In genomic region chr19:46115396-46116109, GRCh38 we compare ENCODE assay signal across 9 cellular contexts. TPM values are rescaled to one million over a fixed set of nuclear protein-coding genes. Genes with fewer than 3 reads are reported as not detected.
DNase-seq lines count a peak whose midpoint lies in the region; ATAC-seq and TF ChIP-seq lines count a peak whose summit lies in the region.
"Had no signal": no experiment of that assay in that cellular context is flagged by ENCODE, and none has a peak within 500 bp of the region (broad histone marks: within the 10 kb centered on the region; RNA-seq: fewer than 3 reads in every experiment).

No MANE protein-coding gene starts in this region.

- no peak for ATAC-seq in HG02678 (IDR thresholded peaks at IDR 0.05; ENCODE audit: unreplicated experiment)

- H3K27ac ChIP-seq in SJCRH30, result no peak overlapping the region

- no peak overlapping the region for H3K4me3 ChIP-seq in SJCRH30
- no peak overlapping the region for H3K4me3 ChIP-seq in fibroblast of mammary gland (ENCODE audit: control insufficient read depth, low read depth, low read length)

- H3K27me3 ChIP-seq in SJCRH30, result peaks cover 4% of the 10 kb centered on the region

- no peaks in the 10 kb centered on the region; the same call in 1 of the 2 replicates for H3K9me3 ChIP-seq in SJCRH30 (replicated peaks)

- H3K4me1 ChIP-seq in SJCRH30, result no peaks in the 10 kb centered on the region

- no peaks in the 10 kb centered on the region for H3K36me3 ChIP-seq in SJCRH30

- TF ChIP-seq CTCF in fibroblast of mammary gland (conservative IDR thresholded peaks at IDR 0.05; ENCODE audit: control insufficient read depth, insufficient read depth, low read depth, low read length), result no peak

- DNase-seq in activated effector memory CD4-positive, alpha-beta T cell treated with anti-CD3 and anti-CD28 coated beads, Interleukin-2, amount 50 U/mL, for 16 hours, result peak; percentile 69
- no peak for DNase-seq in activated effector memory CD4-positive, alpha-beta T cell treated with Interleukin-2 at 50 U/mL for 16 hours
- DNase-seq in SJCRH30 (peak; percentile 9 to 30), fibroblast of mammary gland (ENCODE audit: low read depth) (peak; percentile 79), T-helper 9 cell (no peak), mucosa of gallbladder (ENCODE audit: low spot score) (no peak)
- peak; percentile 42 to 70 for DNase-seq in stimulated activated CD8-positive, alpha-beta memory T cell treated with anti-CD3 and anti-CD28 coated beads, Interleukin-7, amount 100 ng/mL, for 48 hours (ENCODE audit: extremely low read depth in 1 of 2, low read depth in 1 of 2)
- DNase-seq: naive B cell had no signal

RNA-seq across cellular contexts. Expression of gene IGFL3, which starts 8.9 kb away (rescaled TPM):
- not detected in 2 replicates for total RNA-seq in SJCRH30 (2014; rRNA removed; shearing (Covaris generic))
- not detected for total RNA-seq in mucosa of gallbladder

RNA-seq across cellular contexts. Expression of gene IGFL2, which starts 32.5 kb away (rescaled TPM):
- not detected in 2 replicates for total RNA-seq in SJCRH30 (2014; rRNA removed; shearing (Covaris generic))
- not detected for total RNA-seq in mucosa of gallbladder

Comparison
In these comparisons a context has a peak if more than half of its experiments do, and no peak if none do; other contexts are left out.
1. DNase-seq: peak in activated effector memory CD4-positive, alpha-beta T cell treated with anti-CD3 and anti-CD28 coated beads, Interleukin-2, amount 50 U/mL, for 16 hours (single experiment), SJCRH30 (2 of 2), fibroblast of mammary gland (single experiment) and stimulated activated CD8-positive, alpha-beta memory T cell treated with anti-CD3 and anti-CD28 coated beads, Interleukin-7, amount 100 ng/mL, for 48 hours (2 of 2); none in activated effector memory CD4-positive, alpha-beta T cell treated with Interleukin-2 at 50 U/mL for 16 hours (single experiment), T-helper 9 cell (single experiment) and mucosa of gallbladder (single experiment).